In the genomic region with DNA sequence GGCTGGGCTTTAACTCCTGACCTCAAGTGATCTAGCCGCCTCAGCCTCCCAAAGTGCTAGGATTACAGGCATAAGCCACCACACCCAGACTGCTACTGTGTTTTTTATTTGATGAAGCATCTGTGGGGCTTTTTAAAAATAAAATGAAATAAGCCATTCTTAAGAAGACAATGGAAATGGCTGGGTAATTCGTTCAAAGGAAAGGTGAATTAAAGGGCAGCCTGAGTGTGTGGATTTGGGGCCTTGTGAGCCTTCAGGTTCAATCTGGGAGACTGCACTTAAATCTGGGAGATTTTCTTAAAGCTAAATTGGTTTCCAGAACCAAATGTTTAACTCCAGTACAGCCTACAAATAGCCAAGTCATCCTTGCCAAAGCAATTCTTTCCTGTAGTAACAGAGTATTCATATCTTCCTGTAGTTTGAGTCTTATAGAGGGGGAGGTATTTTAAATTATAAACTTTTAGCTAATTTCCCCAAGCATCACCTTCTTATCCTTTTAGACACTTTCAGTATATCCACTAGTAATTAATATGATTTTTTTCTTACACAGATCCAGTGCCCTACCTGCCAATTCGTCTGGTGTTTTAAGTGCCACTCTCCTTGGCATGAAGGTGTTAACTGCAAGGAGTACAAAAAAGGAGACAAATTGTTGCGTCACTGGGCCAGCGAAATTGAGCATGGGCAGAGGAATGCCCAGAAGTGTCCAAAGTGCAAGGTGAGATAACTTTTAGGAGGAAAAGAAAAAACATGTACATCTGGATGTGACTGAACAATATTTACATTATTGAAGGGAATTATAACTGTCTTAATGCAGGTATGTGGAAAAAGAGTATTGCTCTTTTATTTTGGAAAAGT, we compare ENCODE assay signal across 18 cellular contexts.
DNase-seq lines count a peak whose midpoint lies in the region; ATAC-seq and TF ChIP-seq lines count a peak whose summit lies in the region.
"Had no signal": no experiment of that assay in that cellular context is flagged by ENCODE, and none has a peak within 500 bp of the region (broad histone marks: within the 10 kb centered on the region; RNA-seq: fewer than 3 reads in every experiment).

No MANE protein-coding gene starts in this region.

- H3K4me3 Mint-ChIP-seq in MCF 10A (ENCODE audit: unreplicated experiment), result no peak overlapping the region
- no peak overlapping the region for H3K4me3 Mint-ChIP-seq in osteocyte (ENCODE audit: unreplicated experiment)
- no peak overlapping the region for H3K4me3 Mint-ChIP-seq in T-helper 2 cell treated with Interferon-gamma antibody and Interleukin-4, amounts not matched to agents 5 μg/mL and 100 μg/mL, for 36 hours
- no peak overlapping the region for H3K4me3 Mint-ChIP-seq in activated CD4-positive, alpha-beta T cell treated with anti-CD3 and anti-CD28 coated beads, Interleukin-2, amount 10 ng/mL, durations not matched to agents 7 days and 5 days

- no peak overlapping the region for H3K4me2 ChIP-seq in mammary epithelial cell (ENCODE audit: insufficient read depth, low read depth, low read length)
- H3K4me2 ChIP-seq: BLaER1 treated with 17β-estradiol and CSF1 and Interleukin-3, amounts not matched to agents 10 nM and 100 nM; KMS-11 had no signal

- no peak for TF ChIP-seq CTCF in MCF 10A (IDR thresholded peaks at IDR 0.05; ENCODE audit: unreplicated experiment)
- TF ChIP-seq CTCF in mammary epithelial cell (conservative IDR thresholded peaks at IDR 0.05 in 1 of 2, IDR thresholded peaks at IDR 0.05 in 1 of 2; ENCODE audit: extremely low read depth in 1 of 2, insufficient read depth in 1 of 2, low read depth in 1 of 2, low read length in 2 of 2), result no peak
- TF ChIP-seq CTCF in esophagus squamous epithelium (IDR thresholded peaks at IDR 0.05), result no peak
- TF ChIP-seq CTCF in osteocyte (IDR thresholded peaks at IDR 0.05), result no peak

- H3K27me3 ChIP-seq in mammary epithelial cell (ENCODE audit: insufficient read depth, low read length), result no peaks in the 10 kb centered on the region
- no peaks in the 10 kb centered on the region for H3K27me3 ChIP-seq in esophagus squamous epithelium
- H3K27me3 ChIP-seq: BLaER1 treated with 17β-estradiol and CSF1 and Interleukin-3, amounts not matched to agents 10 nM and 100 nM had no signal

- no peaks in the 10 kb centered on the region for H3K9me3 ChIP-seq in mammary epithelial cell (replicated peaks; ENCODE audit: insufficient read depth, low read length)
- no peaks in the 10 kb centered on the region for H3K9me3 ChIP-seq in esophagus squamous epithelium
- H3K9me3 ChIP-seq: BLaER1 treated with 17β-estradiol and CSF1 and Interleukin-3, amounts not matched to agents 10 nM and 100 nM; HAP-1 had no signal

- no peak overlapping the region for H2AFZ ChIP-seq in mammary epithelial cell (ENCODE audit: low read depth, low read length)

- H3K79me2 ChIP-seq in mammary epithelial cell (ENCODE audit: insufficient read depth, low read length), result peaks cover 55% of the 10 kb centered on the region

- no peaks in the 10 kb centered on the region for H3K9me3 Mint-ChIP-seq in MCF 10A (ENCODE audit: unreplicated experiment)
- H3K9me3 Mint-ChIP-seq in osteocyte (ENCODE audit: unreplicated experiment), result no peaks in the 10 kb centered on the region
- no peaks in the 10 kb centered on the region for H3K9me3 Mint-ChIP-seq in T-helper 2 cell treated with Interferon-gamma antibody and Interleukin-4, amounts not matched to agents 5 μg/mL and 100 μg/mL, for 36 hours
- no peaks in the 10 kb centered on the region for H3K9me3 Mint-ChIP-seq in activated CD4-positive, alpha-beta T cell treated with anti-CD3 and anti-CD28 coated beads, Interleukin-2, amount 10 ng/mL, durations not matched to agents 7 days and 5 days

- H3K36me3 ChIP-seq in mammary epithelial cell (ENCODE audit: insufficient read depth, low read length), result peaks cover 20% of the 10 kb centered on the region
- peaks cover 0 to 31% (median 0%) of the 10 kb centered on the region in 3 donors for H3K36me3 ChIP-seq in esophagus squamous epithelium
- H3K36me3 ChIP-seq: BLaER1 treated with 17β-estradiol and CSF1 and Interleukin-3, amounts not matched to agents 10 nM and 100 nM; HAP-1 had no signal

- no peak overlapping the region for H3K4me3 ChIP-seq in mammary epithelial cell (replicated peaks in 1 of 3; ENCODE audit: insufficient read depth in 1 of 3, low read depth in 2 of 3, low read length in 3 of 3)
- no peak overlapping the region for H3K4me3 ChIP-seq in esophagus squamous epithelium
- H3K4me3 ChIP-seq: BLaER1 treated with 17β-estradiol and CSF1 and Interleukin-3, amounts not matched to agents 10 nM and 100 nM; HAP-1; SK-N-MC had no signal

- no peak overlapping the region for H3K9ac ChIP-seq in mammary epithelial cell (ENCODE audit: insufficient read depth, low read length)
- H3K9ac ChIP-seq: BLaER1 treated with 17β-estradiol and CSF1 and Interleukin-3, amounts not matched to agents 10 nM and 100 nM; KMS-11 had no signal

- no peak for ATAC-seq in HG03108 (IDR thresholded peaks at IDR 0.05; ENCODE audit: unreplicated experiment)

- no peak for TF ChIP-seq POLR2A in esophagus squamous epithelium (IDR thresholded peaks at IDR 0.05)

- H3K36me3 Mint-ChIP-seq in MCF 10A (ENCODE audit: insufficient read depth, unreplicated experiment) (peaks cover 19% of the 10 kb centered on the region), osteocyte (ENCODE audit: unreplicated experiment) (peaks cover 17% of the 10 kb centered on the region)
- H3K36me3 Mint-ChIP-seq in T-helper 2 cell treated with Interferon-gamma antibody and Interleukin-4, amounts not matched to agents 5 μg/mL and 100 μg/mL, for 36 hours (ENCODE audit: low read depth), result no peaks in the 10 kb centered on the region
- H3K36me3 Mint-ChIP-seq in activated CD4-positive, alpha-beta T cell treated with anti-CD3 and anti-CD28 coated beads, Interleukin-2, amount 10 ng/mL, durations not matched to agents 7 days and 5 days (ENCODE audit: low read depth), result no peaks in the 10 kb centered on the region

- no peaks in the 10 kb centered on the region for H3K27me3 Mint-ChIP-seq in MCF 10A (ENCODE audit: insufficient read depth, unreplicated experiment)
- H3K27me3 Mint-ChIP-seq in osteocyte (ENCODE audit: unreplicated experiment), result no peaks in the 10 kb centered on the region
- peaks cover 10% of the 10 kb centered on the region for H3K27me3 Mint-ChIP-seq in T-helper 2 cell treated with Interferon-gamma antibody and Interleukin-4, amounts not matched to agents 5 μg/mL and 100 μg/mL, for 36 hours (ENCODE audit: low read depth)
- H3K27me3 Mint-ChIP-seq in activated CD4-positive, alpha-beta T cell treated with anti-CD3 and anti-CD28 coated beads, Interleukin-2, amount 10 ng/mL, durations not matched to agents 7 days and 5 days, result no peaks in the 10 kb centered on the region

- H3K27ac Mint-ChIP-seq in MCF 10A (ENCODE audit: low read depth, unreplicated experiment), result no peak overlapping the region
- H3K27ac Mint-ChIP-seq in osteocyte (ENCODE audit: unreplicated experiment), result peak overlapping the region; percentile 16
- no peak overlapping the region for H3K27ac Mint-ChIP-seq in T-helper 2 cell treated with Interferon-gamma antibody and Interleukin-4, amounts not matched to agents 5 μg/mL and 100 μg/mL, for 36 hours
- no peak overlapping the region for H3K27ac Mint-ChIP-seq in activated CD4-positive, alpha-beta T cell treated with anti-CD3 and anti-CD28 coated beads, Interleukin-2, amount 10 ng/mL, durations not matched to agents 7 days and 5 days

- DNase-seq in MCF 10A (ENCODE audit: unreplicated experiment), result peak; percentile 25
- no peak for DNase-seq in mammary epithelial cell
- no peak for DNase-seq in esophagus squamous epithelium (lab: John Stamatoyannopoulos, UW)
- no peak for DNase-seq in osteocyte (ENCODE audit: extremely low spot score, unreplicated experiment)
- DNase-seq in T-helper 2 cell treated with Interferon-gamma antibody and Interleukin-4, amounts not matched to agents 5 μg/mL and 100 μg/mL, for 36 hours (ENCODE audit: low spot score), result no peak
- no peak for DNase-seq in activated CD4-positive, alpha-beta T cell treated with anti-CD3 and anti-CD28 coated beads, Interleukin-2, amount 10 ng/mL, durations not matched to agents 7 days and 5 days
- DNase-seq in C1 segment of cervical spinal cord (lab: John Stamatoyannopoulos, UW), result no peak
- DNase-seq: EL, NCI-H1048, NCI-H1436 treated with DMSO at 0.1 percent for 48 hours, NCI-H2029 treated with DMSO at 0.1 percent for 48 hours, NCI-H510A treated with DMSO at 0.1 percent for 48 hours, Right ventricle myocardium superior had no signal

- dilution Hi-C loops in mammary epithelial cell (cut with HindIII; ENCODE audit: low sequenced_read_pairs), result no loop called here

- H3K4me1 Mint-ChIP-seq in MCF 10A (ENCODE audit: insufficient read depth, unreplicated experiment), result peaks cover 10% of the 10 kb centered on the region
- H3K4me1 Mint-ChIP-seq in osteocyte (ENCODE audit: unreplicated experiment), result peaks cover 32% of the 10 kb centered on the region
- H3K4me1 Mint-ChIP-seq in T-helper 2 cell treated with Interferon-gamma antibody and Interleukin-4, amounts not matched to agents 5 μg/mL and 100 μg/mL, for 36 hours (ENCODE audit: low read depth), result no peaks in the 10 kb centered on the region
- no peaks in the 10 kb centered on the region for H3K4me1 Mint-ChIP-seq in activated CD4-positive, alpha-beta T cell treated with anti-CD3 and anti-CD28 coated beads, Interleukin-2, amount 10 ng/mL, durations not matched to agents 7 days and 5 days

- CTCF ChIA-PET in MCF 10A (lab: Yijun Ruan, JAX), result no interaction called here
- CTCF ChIA-PET in mammary epithelial cell (lab: Charles Lee; ENCODE audit: low non-redundant PET), result no interaction called here
- CTCF ChIA-PET in activated CD4-positive, alpha-beta T cell treated with anti-CD3 and anti-CD28 coated beads, Interleukin-2, amount 10 ng/mL, durations not matched to agents 7 days and 5 days (lab: Charles Lee), result no interaction called here

- BruUV-seq in MCF 10A (replicated peaks; lab: Mats Ljungman, UMichigan) (no TSS peak), mammary epithelial cell (replicated peaks; lab: Mats Ljungman, UMichigan) (no TSS peak)

- intact Hi-C loops in MCF 10A (cut with micrococcal nuclease), result no loop called here
- intact Hi-C loops in mammary epithelial cell (cut with micrococcal nuclease), result no loop called here
- intact Hi-C loops in esophagus squamous epithelium (cut with DNase I), result no loop called here

- WGBS in mammary epithelial cell (ENCODE audit: low coverage, missing lambda C conversion rate), result 64% methylated on average over 5 of the region's 5 CpGs
- WGBS in esophagus squamous epithelium, 2 donors, result 60 to 62% methylated on average over 5 of the region's 5 CpGs

- no peak overlapping the region for H3K27ac ChIP-seq in mammary epithelial cell (ENCODE audit: insufficient read depth, low read depth, low read length)
- H3K27ac ChIP-seq in esophagus squamous epithelium, result peak overlapping the region in 3 of 4 donors; percentile 19 to 43 (median 28)
- H3K27ac ChIP-seq: BLaER1 treated with 17β-estradiol and CSF1 and Interleukin-3, amounts not matched to agents 10 nM and 100 nM; KMS-11; SK-N-MC had no signal

- H3K4me1 ChIP-seq in mammary epithelial cell (ENCODE audit: insufficient read depth, low read length), result peaks cover 19% of the 10 kb centered on the region
- peaks cover 0 to 30% (median 0%) of the 10 kb centered on the region in 3 donors for H3K4me1 ChIP-seq in esophagus squamous epithelium
- H3K4me1 ChIP-seq: BLaER1 treated with 17β-estradiol and CSF1 and Interleukin-3, amounts not matched to agents 10 nM and 100 nM; HAP-1 had no signal

- H4K20me1 ChIP-seq in mammary epithelial cell (ENCODE audit: insufficient read depth, low read length), result no peaks in the 10 kb centered on the region
- H4K20me1 ChIP-seq: BLaER1 treated with 17β-estradiol and CSF1 and Interleukin-3, amounts not matched to agents 10 nM and 100 nM had no signal

- in situ Hi-C loops in mammary epithelial cell (cut with MboI; ENCODE audit: low sequenced_read_pairs in 2 of 2), result no loop called here

- POLR2A ChIA-PET in MCF 10A (lab: Yijun Ruan, JAX), result interaction anchor here (0.7 to 1.0 kb wide), 3 partner anchors 10 to 70 kb away, joined by 3 read pairs; no protein-coding TSS in a partner anchor
- POLR2A ChIA-PET in activated CD4-positive, alpha-beta T cell treated with anti-CD3 and anti-CD28 coated beads, Interleukin-2, amount 10 ng/mL, durations not matched to agents 7 days and 5 days (lab: Charles Lee), result no interaction called here
